8 cellular contexts compared by ENCODE assay signal in genomic region chr1:205273551-205273982, GRCh38. TPM values are rescaled to one million over a fixed set of nuclear protein-coding genes. Genes with fewer than 3 reads are reported as not detected.
DNase-seq lines count a peak whose midpoint lies in the region; ATAC-seq and TF ChIP-seq lines count a peak whose summit lies in the region.

No MANE protein-coding gene starts in this region.

- H3K4me1 ChIP-seq in HAP-1 (peaks cover 6% of the 10 kb centered on the region; the same call in 1 of the 2 replicates), cardiac muscle cell (ENCODE audit: low read depth) (peaks cover 4% of the 10 kb centered on the region)

- DNase-seq in DMS 273 (lab: John Stamatoyannopoulos, UW; ENCODE audit: unreplicated experiment) = peak; percentile 89
- DNase-seq in HAP-1 (ENCODE audit: low spot score in 2 of 2) = peak; percentile 75 to 89
- DNase-seq in NCI-H1105 treated with DMSO at 0.1 percent for 48 hours (lab: John Stamatoyannopoulos, UW) = peak; percentile 89
- peak; percentile 71 for DNase-seq in SKM-1 treated with dmso at 0.1 percent for 144 hours (lab: John Stamatoyannopoulos, UW; ENCODE audit: unreplicated experiment)
- DNase-seq in activated naive CD4-positive, alpha-beta T cell treated with anti-CD3 and anti-CD28 coated beads, Interleukin-2, amount 50 U/mL, for 72 hours (ENCODE audit: low spot score in 2 of 2) = peak; percentile 79 to 86
- peak; percentile 82 to 88 for DNase-seq in cardiac muscle cell (ENCODE audit: low read depth in 1 of 2, low spot score in 1 of 2)
- peak; percentile 80 to 98 (median 91) for DNase-seq in posterior cingulate gyrus
- DNase-seq in ureter (ENCODE audit: low spot score) = peak; percentile 88

- intact Hi-C loops in posterior cingulate gyrus (cut with DNase I) = loop anchor here (1.0 to 10.0 kb wide), 2 partner anchors 52 to 211 kb away; no protein-coding TSS in a partner anchor

- in situ Hi-C loops in HAP-1 (cut with MboI; ENCODE audit: low sequenced_read_pairs) = loop anchor here (10.0 kb wide), 2 partner anchors 211 to 251 kb away; no protein-coding TSS in a partner anchor

- H3K9me3 Mint-ChIP-seq in activated naive CD4-positive, alpha-beta T cell treated with anti-CD3 and anti-CD28 coated beads, Interleukin-2, amount 50 U/mL, for 72 hours = no peaks in the 10 kb centered on the region

- H3K27ac ChIP-seq in cardiac muscle cell = no peak overlapping the region

- no peaks in the 10 kb centered on the region for H3K9me3 ChIP-seq in HAP-1
- H3K9me3 ChIP-seq in cardiac muscle cell (ENCODE audit: low read depth) = no peaks in the 10 kb centered on the region

- H3K27ac Mint-ChIP-seq in activated naive CD4-positive, alpha-beta T cell treated with anti-CD3 and anti-CD28 coated beads, Interleukin-2, amount 50 U/mL, for 72 hours = no peak overlapping the region

- ATAC-seq in activated naive CD4-positive, alpha-beta T cell treated with anti-CD3 and anti-CD28 coated beads, Interleukin-2, amount 50 U/mL, for 72 hours = peak; percentile 80 to 88

- H3K27me3 ChIP-seq in HAP-1 (ENCODE audit: low read depth) (no peaks in the 10 kb centered on the region), cardiac muscle cell (no peaks in the 10 kb centered on the region)

- peaks cover 0 to 4% of the 10 kb centered on the region in 2 donors for H3K36me3 Mint-ChIP-seq in activated naive CD4-positive, alpha-beta T cell treated with anti-CD3 and anti-CD28 coated beads, Interleukin-2, amount 50 U/mL, for 72 hours

- H3K36me3 ChIP-seq in HAP-1 (replicated peaks) (no peaks in the 10 kb centered on the region; the same call in none of the 2 replicates), cardiac muscle cell (no peaks in the 10 kb centered on the region)

- TF ChIP-seq CTCF in cardiac muscle cell (IDR thresholded peaks at IDR 0.05; ENCODE audit: low read depth, low read length) = peak; percentile 95

- H3K4me3 ChIP-seq in HAP-1 = no peak overlapping the region
- no peak overlapping the region for H3K4me3 ChIP-seq in cardiac muscle cell

RNA-seq across cellular contexts. Expression of gene TMCC2, which starts 45.8 kb away (rescaled TPM):
- 10 to 100 TPM; 11.1 to 17.2 TPM for total RNA-seq in activated naive CD4-positive, alpha-beta T cell treated with anti-CD3 and anti-CD28 coated beads, Interleukin-2, amount 50 U/mL, for 72 hours
- total RNA-seq in cardiac muscle cell = 10.9 and 11.9 TPM in 2 replicates
- 6.3 and 9.0 TPM in 2 replicates for polyA plus RNA-seq in cardiac muscle cell
- 0.55 TPM for total RNA-seq in ureter

RNA-seq across cellular contexts. Expression of gene NUAK2, which starts 48.0 kb away (rescaled TPM):
- total RNA-seq in activated naive CD4-positive, alpha-beta T cell treated with anti-CD3 and anti-CD28 coated beads, Interleukin-2, amount 50 U/mL, for 72 hours = 1 to 10 TPM; 5.9 to 6.8 TPM
- total RNA-seq in cardiac muscle cell (3.4 and 4.3 TPM in 2 replicates), ureter (0.96 TPM)
- 2.1 and 3.4 TPM in 2 replicates for polyA plus RNA-seq in cardiac muscle cell
